Comparison of ENCODE assay signal across 8 cellular contexts in genomic region chr10:115417585-115418265, GRCh38.
A peak's percentile ranks its signal among the peaks of the same experiment; 100 is the strongest.
DNase-seq lines count a peak whose midpoint lies in the region; ATAC-seq, FAIRE-seq and TF ChIP-seq lines count a peak whose summit lies in the region.

No MANE protein-coding gene starts in this region.

- H3K9me3 ChIP-seq in neural progenitor cell (ENCODE audit: low read depth) = no peaks in the 10 kb centered on the region

- H3K4me3 ChIP-seq in BJ (ENCODE audit: low read depth, low read length) (no peak overlapping the region), NB4 (ENCODE audit: low read depth, low read length) (no peak overlapping the region), bronchial epithelial cell (ENCODE audit: low read depth, low read length) (no peak overlapping the region), neural progenitor cell (no peak overlapping the region)

- H3K27me3 ChIP-seq in BJ (ENCODE audit: control insufficient read depth, insufficient read depth, low read length) (no peaks in the 10 kb centered on the region), bronchial epithelial cell (ENCODE audit: control insufficient read depth, insufficient read depth, low read length) (no peaks in the 10 kb centered on the region), neural progenitor cell (no peaks in the 10 kb centered on the region)

- peak; percentile 56 for ATAC-seq in GM18508 (IDR thresholded peaks at IDR 0.05; ENCODE audit: insufficient read depth, unreplicated experiment)
- peak; percentile 79 for ATAC-seq in HG02840 (IDR thresholded peaks at IDR 0.05; ENCODE audit: low FRiP score, unreplicated experiment)

- no peaks in the 10 kb centered on the region for H3K79me2 ChIP-seq in neural progenitor cell (ENCODE audit: low read depth)

- H3K36me3 Mint-ChIP-seq in neural progenitor cell = peaks cover 4% of the 10 kb centered on the region

- TF ChIP-seq CTCF in BJ (IDR thresholded peaks at IDR 0.05; ENCODE audit: insufficient read depth, low read depth, low read length) (peak; percentile 74), NB4 (IDR thresholded peaks at IDR 0.05; ENCODE audit: low read depth, low read length) (peak; percentile 91), bronchial epithelial cell (IDR thresholded peaks at IDR 0.05; ENCODE audit: insufficient read depth, low read length, severe bottlenecking) (peak; percentile 65), neural progenitor cell (IDR thresholded peaks at IDR 0.05) (peak; percentile 75)

- CTCF ChIA-PET in BJ (lab: Yijun Ruan, JAX) = interaction anchor here (0.6 to 2.6 kb wide), 6 partner anchors 13 to 276 kb away, joined by 3 to 12 read pairs (median 4); no protein-coding TSS in a partner anchor

- H3K4me1 ChIP-seq in neural progenitor cell = no peaks in the 10 kb centered on the region

- H3K4me1 Mint-ChIP-seq in neural progenitor cell = no peaks in the 10 kb centered on the region

- H3K27me3 Mint-ChIP-seq in neural progenitor cell (ENCODE audit: insufficient read depth, low read depth) = peaks cover 2% of the 10 kb centered on the region

- FAIRE-seq in bronchial epithelial cell (lab: Jason Lieb, UNC) = peak; percentile 70

- no peaks in the 10 kb centered on the region for H3F3A ChIP-seq in neural progenitor cell (ENCODE audit: low read depth)

- no peak overlapping the region for H3K9ac ChIP-seq in neural progenitor cell

- H4K20me1 ChIP-seq in neural progenitor cell (ENCODE audit: low read depth) = no peaks in the 10 kb centered on the region

- H3K36me3 ChIP-seq in BJ (ENCODE audit: control insufficient read depth, insufficient read depth, low read length) (no peaks in the 10 kb centered on the region), bronchial epithelial cell (ENCODE audit: control insufficient read depth, insufficient read depth, low read length) (no peaks in the 10 kb centered on the region), neural progenitor cell (no peaks in the 10 kb centered on the region)

- no peak overlapping the region for H3K4me3 Mint-ChIP-seq in neural progenitor cell

- intact Hi-C loops in head of caudate nucleus (cut with DNase I) = no loop called here

- no peak overlapping the region for H3K4me2 ChIP-seq in neural progenitor cell

- H3K27ac ChIP-seq in neural progenitor cell = no peak overlapping the region

- no peak overlapping the region for H3K27ac Mint-ChIP-seq in neural progenitor cell

- peaks cover 2% of the 10 kb centered on the region for H3K9me3 Mint-ChIP-seq in neural progenitor cell

- TF ChIP-seq POLR2A in NB4 (IDR thresholded peaks at IDR 0.05; ENCODE audit: extremely low read depth, insufficient read length) = no peak

- H2AFZ ChIP-seq in neural progenitor cell (replicated peaks) = no peak overlapping the region

- peak; percentile 1 for DNase-seq in BJ (ENCODE audit: low read depth)
- DNase-seq in NB4 (ENCODE audit: low read depth) = peak; percentile 67
- DNase-seq in bronchial epithelial cell (ENCODE audit: low read depth) = peak; percentile 46
- DNase-seq in neural progenitor cell (ENCODE audit: low spot score) = peak; percentile 81
- no peak for DNase-seq in T1000 (lab: John Stamatoyannopoulos, UW)
- DNase-seq in head of caudate nucleus = no peak

- POLR2A ChIA-PET in BJ (lab: Charles Lee) = no interaction called here

Comparison
In these comparisons a context has a peak if more than half of its experiments do, and no peak if none do; other contexts are left out.
1. DNase-seq: peak in BJ (single experiment), NB4 (single experiment), bronchial epithelial cell (single experiment) and neural progenitor cell (single experiment); none in T1000 (single experiment) and head of caudate nucleus (0 of 42).
2. Peak in every context shown above with its lines, with median percentiles within 50 percentile points of each other: CTCF ChIP-seq.